Comparison of ENCODE assay signal across 32 cellular contexts in genomic region chr15:99163271-99164062, GRCh38. TPM values are rescaled to one million over a fixed set of nuclear protein-coding genes. Genes with fewer than 3 reads are reported as not detected.
A peak's percentile ranks its signal among the peaks of the same experiment; 100 is the strongest.
DNase-seq lines count a peak whose midpoint lies in the region; ATAC-seq and TF ChIP-seq lines count a peak whose summit lies in the region.
"Had no signal": no experiment of that assay in that cellular context is flagged by ENCODE, and none has a peak within 500 bp of the region (broad histone marks: within the 10 kb centered on the region; RNA-seq: fewer than 3 reads in every experiment).

No MANE protein-coding gene starts in this region.

- DNase-seq in activated CD4-positive, alpha-beta T cell treated with anti-CD3 and anti-CD28 coated beads, Interleukin-2, amount 10 ng/mL, durations not matched to agents 24 days and 14 days: peak; percentile 69
- no peak for DNase-seq in activated CD4-positive, alpha-beta T cell treated with anti-CD3 and anti-CD28 coated beads, Interleukin-2, amount 50 U/mL, for 1 hour
- DNase-seq in T-helper 17 cell (no peak), left colon (no peak), stomach (no peak), immature natural killer cell (no peak)
- DNase-seq in stimulated activated naive CD8-positive, alpha-beta T cell treated with anti-CD3 and anti-CD28 coated beads, Interleukin-15, amount 100 ng/mL, for 72 hours: no peak
- DNase-seq: 8988T; activated CD4-positive, alpha-beta T cell treated with anti-CD3 and anti-CD28 coated beads for 4 hours; activated effector memory CD4-positive, alpha-beta T cell treated with anti-CD3 and anti-CD28 coated beads, Interleukin-2, amount 50 U/mL, for 16 hours; activated naive CD8-positive, alpha-beta T cell treated with anti-CD3 and anti-CD28 coated beads for 36 hours; activated T-cell treated with anti-CD3 and anti-CD28 coated beads, Interleukin-2, amount 50 U/mL, for 1 hour; anterior cingulate cortex; Calu3; DMS79; effector CD8-positive, alpha-beta T cell; GDM1; hypothalamus; KBM-7; left lung; naive B cell; NCI-H1417; NCI-H2029; NCI-H524 treated with DMSO at 0.1 percent for 48 hours; Right ventricle myocardium superior; stimulated activated CD4-positive, alpha-beta T cell treated with anti-CD3 and anti-CD28 coated beads, Interleukin-15, amount 100 ng/mL, for 24 hours; stimulated activated CD4-positive, alpha-beta T cell treated with anti-CD3 and anti-CD28 coated beads, Interleukin-4, amount 100 ng/mL, for 4 hours; WERI-Rb-1 had no signal

- no peak overlapping the region for H3K4me3 Mint-ChIP-seq in activated CD4-positive, alpha-beta T cell treated with anti-CD3 and anti-CD28 coated beads, Interleukin-2, amount 10 ng/mL, durations not matched to agents 24 days and 14 days
- H3K4me3 Mint-ChIP-seq in T-helper 17 cell (no peak overlapping the region), immature natural killer cell (no peak overlapping the region)
- no peak overlapping the region for H3K4me3 Mint-ChIP-seq in stimulated activated naive CD8-positive, alpha-beta T cell treated with anti-CD3 and anti-CD28 coated beads, Interleukin-15, amount 100 ng/mL, for 72 hours
- H3K4me3 Mint-ChIP-seq: activated naive CD8-positive, alpha-beta T cell treated with anti-CD3 and anti-CD28 coated beads for 36 hours; CD14-positive monocyte had no signal

- intact Hi-C loops in activated CD4-positive, alpha-beta T cell treated with anti-CD3 and anti-CD28 coated beads, Interleukin-2, amount 10 ng/mL, durations not matched to agents 24 days and 14 days (cut with micrococcal nuclease): no loop called here
- intact Hi-C loops in left colon (cut with DNase I, micrococcal nuclease): loop anchor here in 1 of 2 donors (10.0 kb wide), 1 partner anchor 59 kb away; the partner anchor contains the start of gene SYNM
- intact Hi-C loops in stomach (cut with DNase I; ENCODE audit: low total_unique reads): no loop called here

- no peak overlapping the region for H3K27ac Mint-ChIP-seq in activated CD4-positive, alpha-beta T cell treated with anti-CD3 and anti-CD28 coated beads, Interleukin-2, amount 10 ng/mL, durations not matched to agents 24 days and 14 days
- H3K27ac Mint-ChIP-seq in T-helper 17 cell (peak overlapping the region; percentile 69), immature natural killer cell (no peak overlapping the region)
- peak overlapping the region in 1 of 2 donors; percentile 79 for H3K27ac Mint-ChIP-seq in stimulated activated naive CD8-positive, alpha-beta T cell treated with anti-CD3 and anti-CD28 coated beads, Interleukin-15, amount 100 ng/mL, for 72 hours
- H3K27ac Mint-ChIP-seq: activated naive CD8-positive, alpha-beta T cell treated with anti-CD3 and anti-CD28 coated beads for 36 hours had no signal

- no peak for TF ChIP-seq EP300 in stomach (IDR thresholded peaks at IDR 0.05)

- H3K36me3 Mint-ChIP-seq in activated CD4-positive, alpha-beta T cell treated with anti-CD3 and anti-CD28 coated beads, Interleukin-2, amount 10 ng/mL, durations not matched to agents 24 days and 14 days (ENCODE audit: low read depth): no peaks in the 10 kb centered on the region
- H3K36me3 Mint-ChIP-seq in T-helper 17 cell (ENCODE audit: low read depth): no peaks in the 10 kb centered on the region
- no peaks in the 10 kb centered on the region for H3K36me3 Mint-ChIP-seq in immature natural killer cell
- H3K36me3 Mint-ChIP-seq: activated naive CD8-positive, alpha-beta T cell treated with anti-CD3 and anti-CD28 coated beads for 36 hours; naive B cell had no signal

- 85 to 95% (median 89%) methylated on average over 4 of the region's 4 CpGs for WGBS in stomach, 5 donors

- no peaks in the 10 kb centered on the region for H3K27me3 Mint-ChIP-seq in activated CD4-positive, alpha-beta T cell treated with anti-CD3 and anti-CD28 coated beads, Interleukin-2, amount 10 ng/mL, durations not matched to agents 24 days and 14 days
- H3K27me3 Mint-ChIP-seq in T-helper 17 cell (no peaks in the 10 kb centered on the region), immature natural killer cell (ENCODE audit: low read depth in 3 of 3) (peaks cover 0 to under 1% (median 0%) of the 10 kb centered on the region in 3 donors)
- no peaks in the 10 kb centered on the region for H3K27me3 Mint-ChIP-seq in stimulated activated naive CD8-positive, alpha-beta T cell treated with anti-CD3 and anti-CD28 coated beads, Interleukin-15, amount 100 ng/mL, for 72 hours
- H3K27me3 Mint-ChIP-seq: activated naive CD8-positive, alpha-beta T cell treated with anti-CD3 and anti-CD28 coated beads for 36 hours; naive B cell had no signal

- H3K9me3 ChIP-seq in T-helper 17 cell (ENCODE audit: control insufficient read depth, low read length, poor library complexity, severe bottlenecking) (no peaks in the 10 kb centered on the region), stomach smooth muscle (ENCODE audit: control insufficient read depth in 2 of 2, low read length in 2 of 2) (no peaks in the 10 kb centered on the region), stomach (no peaks in the 10 kb centered on the region)
- H3K9me3 ChIP-seq: left lung, neutrophil, prostate gland had no signal

- H3K27ac ChIP-seq in stomach smooth muscle (ENCODE audit: low read length): peak overlapping the region; percentile 24
- H3K27ac ChIP-seq in stomach: peak overlapping the region in 1 of 5 donors; percentile 91
- H3K27ac ChIP-seq: left lung, neutrophil, prostate gland, WERI-Rb-1 had no signal

- H3K4me3 ChIP-seq in stomach smooth muscle (ENCODE audit: low read length in 2 of 2): no peak overlapping the region
- no peak overlapping the region for H3K4me3 ChIP-seq in stomach
- H3K4me3 ChIP-seq: left lung, prostate gland had no signal

- no peaks in the 10 kb centered on the region for H3K9me3 Mint-ChIP-seq in activated CD4-positive, alpha-beta T cell treated with anti-CD3 and anti-CD28 coated beads, Interleukin-2, amount 10 ng/mL, durations not matched to agents 24 days and 14 days
- no peaks in the 10 kb centered on the region for H3K9me3 Mint-ChIP-seq in immature natural killer cell
- no peaks in the 10 kb centered on the region for H3K9me3 Mint-ChIP-seq in stimulated activated naive CD8-positive, alpha-beta T cell treated with anti-CD3 and anti-CD28 coated beads, Interleukin-15, amount 100 ng/mL, for 72 hours
- H3K9me3 Mint-ChIP-seq: activated naive CD8-positive, alpha-beta T cell treated with anti-CD3 and anti-CD28 coated beads for 36 hours; CD14-positive monocyte; naive B cell had no signal

- H3K27me3 ChIP-seq in stomach smooth muscle (ENCODE audit: control insufficient read depth in 1 of 2, insufficient read depth in 2 of 2, low read length in 2 of 2): no peaks in the 10 kb centered on the region
- no peaks in the 10 kb centered on the region for H3K27me3 ChIP-seq in stomach
- H3K27me3 ChIP-seq: left lung, neutrophil had no signal

- no peak overlapping the region for H3K9ac ChIP-seq in stomach smooth muscle (ENCODE audit: low read length in 2 of 2)

- peaks cover 42% of the 10 kb centered on the region for H3K4me1 ChIP-seq in stomach smooth muscle (ENCODE audit: control insufficient read depth, insufficient read depth, low read length)
- peaks cover 0 to 11% (median under 1%) of the 10 kb centered on the region in 4 donors for H3K4me1 ChIP-seq in stomach
- H3K4me1 ChIP-seq: left lung, prostate gland had no signal

- no peak for TF ChIP-seq CTCF in stomach (IDR thresholded peaks at IDR 0.05)

- peaks cover 7 to 10% of the 10 kb centered on the region in 2 donors for H3K36me3 ChIP-seq in stomach smooth muscle (ENCODE audit: control insufficient read depth in 2 of 2, insufficient read depth in 2 of 2, low read length in 2 of 2)
- peaks cover 0 to 76% (median 41%) of the 10 kb centered on the region in 4 donors for H3K36me3 ChIP-seq in stomach
- H3K36me3 ChIP-seq: neutrophil, prostate gland, WERI-Rb-1 had no signal

- ATAC-seq in T-helper 17 cell: peak; percentile 74
- peak; percentile 78 for ATAC-seq in left colon
- no peak for ATAC-seq in stimulated activated naive CD8-positive, alpha-beta T cell treated with anti-CD3 and anti-CD28 coated beads, Interleukin-15, amount 100 ng/mL, for 72 hours
- ATAC-seq: left lung had no signal

- H3K4me1 Mint-ChIP-seq in activated CD4-positive, alpha-beta T cell treated with anti-CD3 and anti-CD28 coated beads, Interleukin-2, amount 10 ng/mL, durations not matched to agents 24 days and 14 days: peaks cover 15% of the 10 kb centered on the region
- H3K4me1 Mint-ChIP-seq in T-helper 17 cell (peaks cover 3% of the 10 kb centered on the region), immature natural killer cell (peaks cover 0 to 2% of the 10 kb centered on the region in 2 donors)
- H3K4me1 Mint-ChIP-seq in stimulated activated naive CD8-positive, alpha-beta T cell treated with anti-CD3 and anti-CD28 coated beads, Interleukin-15, amount 100 ng/mL, for 72 hours: peaks cover 12% of the 10 kb centered on the region
- H3K4me1 Mint-ChIP-seq: CD14-positive monocyte had no signal

- no peak for TF ChIP-seq POLR2A in stomach (IDR thresholded peaks at IDR 0.05)

RNA-seq across cellular contexts. Expression of gene SYNM, which starts 58.6 kb away (rescaled TPM):
- total RNA-seq in activated CD4-positive, alpha-beta T cell treated with anti-CD3 and anti-CD28 coated beads, Interleukin-2, amount 10 ng/mL, durations not matched to agents 24 days and 14 days: 0.79 and 1.1 TPM in 2 replicates
- total RNA-seq in T-helper 17 cell (1 to 10 TPM; 1.4 to 2.7 TPM), left colon (10 to 100 TPM in 1 of 2 donors, 1 to 10 TPM in 1; 5.2 to 96.5 TPM), stomach (100 to 1,000 TPM in 4 of 5 donors, 10 to 100 TPM in 1; 71.3 to 469 (median 235) TPM)
- polyA plus RNA-seq in stomach (10 to 100 TPM in 1 of 3 donors, 1 to 10 TPM in 2; 4.0 to 88.7 (median 5.7) TPM), immature natural killer cell (not detected)
